Comparison of ENCODE assay signal across 1 cellular context in the genomic region with DNA sequence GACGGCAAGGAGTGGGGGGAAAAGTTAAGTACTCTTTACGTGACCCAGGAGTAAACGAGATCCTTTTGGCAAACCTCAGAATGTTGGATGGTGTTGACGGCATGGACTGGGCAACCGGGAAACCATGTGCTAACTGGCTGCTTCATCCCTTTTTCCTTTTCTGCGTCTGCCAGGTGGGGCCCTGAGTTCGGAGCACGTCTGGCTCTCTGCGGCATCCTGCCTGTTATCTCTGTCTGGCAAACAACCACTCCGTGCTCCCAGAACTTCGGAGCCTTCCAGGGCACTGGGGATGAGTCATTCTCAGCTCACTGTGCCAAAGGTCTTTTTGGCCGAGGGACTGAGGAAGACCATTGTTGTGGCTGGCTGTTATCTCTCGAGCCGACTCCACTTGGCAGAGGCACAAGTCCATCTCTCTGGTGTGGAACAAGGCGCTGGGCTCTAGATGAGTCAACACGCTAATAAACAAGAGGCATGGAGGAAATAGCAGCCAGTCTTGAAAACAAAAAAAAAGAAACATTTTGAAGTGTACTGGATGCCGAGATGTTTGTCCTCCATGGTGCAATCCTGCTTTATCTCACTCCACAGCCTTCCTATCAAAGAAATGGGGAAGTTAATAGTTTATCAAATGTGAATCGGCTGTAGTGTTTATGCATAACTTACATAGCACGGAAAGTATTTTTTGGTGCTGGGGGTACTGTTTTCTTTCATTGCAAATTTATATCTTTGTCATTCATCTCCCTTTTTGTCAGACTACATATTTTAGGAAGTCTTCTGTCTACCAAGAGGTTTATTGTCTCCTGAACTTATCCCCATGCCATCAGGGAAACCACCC.
A peak's percentile ranks its signal among the peaks of the same experiment; 100 is the strongest.
TF ChIP-seq lines count a peak whose summit lies in the region.

No MANE protein-coding gene starts in this region.

TF ChIP-seq in SK-N-SH, 30 proteins besides CTCF, POLR2A, EP300 and RAD21 (continued from another document):
- TF ChIP-seq, protein P1, sequence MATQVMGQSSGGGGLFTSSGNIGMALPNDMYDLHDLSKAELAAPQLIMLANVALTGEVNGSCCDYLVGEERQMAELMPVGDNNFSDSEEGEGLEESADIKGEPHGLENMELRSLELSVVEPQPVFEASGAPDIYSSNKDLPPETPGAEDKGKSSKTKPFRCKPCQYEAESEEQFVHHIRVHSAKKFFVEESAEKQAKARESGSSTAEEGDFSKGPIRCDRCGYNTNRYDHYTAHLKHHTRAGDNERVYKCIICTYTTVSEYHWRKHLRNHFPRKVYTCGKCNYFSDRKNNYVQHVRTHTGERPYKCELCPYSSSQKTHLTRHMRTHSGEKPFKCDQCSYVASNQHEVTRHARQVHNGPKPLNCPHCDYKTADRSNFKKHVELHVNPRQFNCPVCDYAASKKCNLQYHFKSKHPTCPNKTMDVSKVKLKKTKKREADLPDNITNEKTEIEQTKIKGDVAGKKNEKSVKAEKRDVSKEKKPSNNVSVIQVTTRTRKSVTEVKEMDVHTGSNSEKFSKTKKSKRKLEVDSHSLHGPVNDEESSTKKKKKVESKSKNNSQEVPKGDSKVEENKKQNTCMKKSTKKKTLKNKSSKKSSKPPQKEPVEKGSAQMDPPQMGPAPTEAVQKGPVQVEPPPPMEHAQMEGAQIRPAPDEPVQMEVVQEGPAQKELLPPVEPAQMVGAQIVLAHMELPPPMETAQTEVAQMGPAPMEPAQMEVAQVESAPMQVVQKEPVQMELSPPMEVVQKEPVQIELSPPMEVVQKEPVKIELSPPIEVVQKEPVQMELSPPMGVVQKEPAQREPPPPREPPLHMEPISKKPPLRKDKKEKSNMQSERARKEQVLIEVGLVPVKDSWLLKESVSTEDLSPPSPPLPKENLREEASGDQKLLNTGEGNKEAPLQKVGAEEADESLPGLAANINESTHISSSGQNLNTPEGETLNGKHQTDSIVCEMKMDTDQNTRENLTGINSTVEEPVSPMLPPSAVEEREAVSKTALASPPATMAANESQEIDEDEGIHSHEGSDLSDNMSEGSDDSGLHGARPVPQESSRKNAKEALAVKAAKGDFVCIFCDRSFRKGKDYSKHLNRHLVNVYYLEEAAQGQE (IDR thresholded peaks at IDR 0.05; ENCODE audit: low read depth, low read length): 0 out of 2 replicates have a peak, but pooled peaks have one; percentile 46
- TF ChIP-seq, protein P2, sequence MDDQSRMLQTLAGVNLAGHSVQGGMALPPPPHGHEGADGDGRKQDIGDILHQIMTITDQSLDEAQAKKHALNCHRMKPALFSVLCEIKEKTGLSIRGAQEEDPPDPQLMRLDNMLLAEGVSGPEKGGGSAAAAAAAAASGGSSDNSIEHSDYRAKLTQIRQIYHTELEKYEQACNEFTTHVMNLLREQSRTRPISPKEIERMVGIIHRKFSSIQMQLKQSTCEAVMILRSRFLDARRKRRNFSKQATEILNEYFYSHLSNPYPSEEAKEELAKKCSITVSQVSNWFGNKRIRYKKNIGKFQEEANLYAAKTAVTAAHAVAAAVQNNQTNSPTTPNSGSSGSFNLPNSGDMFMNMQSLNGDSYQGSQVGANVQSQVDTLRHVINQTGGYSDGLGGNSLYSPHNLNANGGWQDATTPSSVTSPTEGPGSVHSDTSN (IDR thresholded peaks at IDR 0.05): peak; percentile 60
- 0 out of 2 replicates have a peak, but pooled peaks have one; percentile 47 for TF ChIP-seq TAF1 (IDR thresholded peaks at IDR 0.05; ENCODE audit: borderline replicate concordance, low read depth, low read length)
- TF ChIP-seq, protein P3, sequence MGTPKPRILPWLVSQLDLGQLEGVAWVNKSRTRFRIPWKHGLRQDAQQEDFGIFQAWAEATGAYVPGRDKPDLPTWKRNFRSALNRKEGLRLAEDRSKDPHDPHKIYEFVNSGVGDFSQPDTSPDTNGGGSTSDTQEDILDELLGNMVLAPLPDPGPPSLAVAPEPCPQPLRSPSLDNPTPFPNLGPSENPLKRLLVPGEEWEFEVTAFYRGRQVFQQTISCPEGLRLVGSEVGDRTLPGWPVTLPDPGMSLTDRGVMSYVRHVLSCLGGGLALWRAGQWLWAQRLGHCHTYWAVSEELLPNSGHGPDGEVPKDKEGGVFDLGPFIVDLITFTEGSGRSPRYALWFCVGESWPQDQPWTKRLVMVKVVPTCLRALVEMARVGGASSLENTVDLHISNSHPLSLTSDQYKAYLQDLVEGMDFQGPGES (IDR thresholded peaks at IDR 0.05; ENCODE audit: low read depth, low read length): no peak
- TF ChIP-seq NFIC (IDR thresholded peaks at IDR 0.05; ENCODE audit: borderline replicate concordance): peak; percentile 99
- peak; percentile 94 for TF ChIP-seq FOSL2 (IDR thresholded peaks at IDR 0.05; ENCODE audit: borderline replicate concordance, low read depth)
- no peak for TF ChIP-seq RCOR1 (IDR thresholded peaks at IDR 0.05; ENCODE audit: low read length)
- TF ChIP-seq SIN3A (IDR thresholded peaks at IDR 0.05; ENCODE audit: borderline replicate concordance, low read depth, low read length): 0 out of 2 replicates have a peak, but pooled peaks have one; percentile 48
- peak; percentile 68 for TF ChIP-seq TEAD4 (IDR thresholded peaks at IDR 0.05; ENCODE audit: borderline replicate concordance, insufficient read depth)
- TF ChIP-seq, protein P4, sequence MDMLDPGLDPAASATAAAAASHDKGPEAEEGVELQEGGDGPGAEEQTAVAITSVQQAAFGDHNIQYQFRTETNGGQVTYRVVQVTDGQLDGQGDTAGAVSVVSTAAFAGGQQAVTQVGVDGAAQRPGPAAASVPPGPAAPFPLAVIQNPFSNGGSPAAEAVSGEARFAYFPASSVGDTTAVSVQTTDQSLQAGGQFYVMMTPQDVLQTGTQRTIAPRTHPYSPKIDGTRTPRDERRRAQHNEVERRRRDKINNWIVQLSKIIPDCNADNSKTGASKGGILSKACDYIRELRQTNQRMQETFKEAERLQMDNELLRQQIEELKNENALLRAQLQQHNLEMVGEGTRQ (IDR thresholded peaks at IDR 0.05; ENCODE audit: borderline replicate concordance, low read depth, low read length): no peak
- no peak for TF ChIP-seq CHD2 (IDR thresholded peaks at IDR 0.05; ENCODE audit: low read length, partially characterized antibody)
- TF ChIP-seq TCF12 (IDR thresholded peaks at IDR 0.05): peak; percentile 88
- TF ChIP-seq GABPA (IDR thresholded peaks at IDR 0.05; ENCODE audit: low read depth): 0 out of 2 replicates have a peak, but pooled peaks have one; percentile 24
- TF ChIP-seq YY1 (IDR thresholded peaks at IDR 0.05; ENCODE audit: low read depth): peak; percentile 32; the same call in 1 of the 2 replicates
